Comparison of ENCODE assay signal across 18 cellular contexts in the genomic region with DNA sequence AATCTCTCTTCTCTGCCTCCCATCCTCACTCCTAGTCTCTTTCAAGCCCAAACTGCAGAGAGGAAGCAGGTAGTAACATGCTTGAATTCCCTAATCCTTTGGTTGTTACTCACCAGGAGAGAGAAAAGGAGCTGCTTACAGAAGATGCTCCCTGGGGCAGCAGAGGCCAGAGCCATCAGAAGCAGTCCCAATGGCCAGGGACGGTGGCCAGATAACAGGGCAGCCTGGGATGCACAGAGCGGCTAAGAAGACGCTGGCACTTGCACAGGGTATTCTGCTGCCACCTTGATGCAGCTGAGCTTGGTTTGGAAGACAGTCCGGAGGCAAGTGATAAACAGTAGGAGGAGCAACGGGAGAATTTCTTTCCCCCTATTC. TPM values are rescaled to one million over a fixed set of nuclear protein-coding genes. Genes with fewer than 3 reads are reported as not detected.
DNase-seq lines count a peak whose midpoint lies in the region; ATAC-seq and TF ChIP-seq lines count a peak whose summit lies in the region.
"Had no signal": no experiment of that assay in that cellular context is flagged by ENCODE, and none has a peak within 500 bp of the region (broad histone marks: within the 10 kb centered on the region; RNA-seq: fewer than 3 reads in every experiment).

No MANE protein-coding gene starts in this region.

- intact Hi-C loops in CD4-positive, alpha-beta T cell (cut with DNase I, micrococcal nuclease): no loop called here
- intact Hi-C loops in breast epithelium (cut with DNase I; ENCODE audit: low total_unique reads): no loop called here

- H3K27me3 ChIP-seq in CD4-positive, alpha-beta T cell (ENCODE audit: control insufficient read depth, insufficient read depth, low read length): no peaks in the 10 kb centered on the region
- H3K27me3 ChIP-seq in breast epithelium: no peaks in the 10 kb centered on the region

- no peaks in the 10 kb centered on the region for H3K27me3 Mint-ChIP-seq in CD4-positive, alpha-beta T cell
- no peaks in the 10 kb centered on the region for H3K27me3 Mint-ChIP-seq in mesothelial cell of epicardium (ENCODE audit: low read depth)
- H3K27me3 Mint-ChIP-seq: dendritic cell treated with granulocyte-macrophage colony-stimulating factor and Interleukin-4, amounts not matched to agents 40 ng/mL and 50 ng/mL, for 4 days had no signal

- no peaks in the 10 kb centered on the region for H3K36me3 ChIP-seq in breast epithelium

- H3K4me1 Mint-ChIP-seq in CD4-positive, alpha-beta T cell (ENCODE audit: low read depth): peaks cover 31% of the 10 kb centered on the region
- peaks cover 19% of the 10 kb centered on the region for H3K4me1 Mint-ChIP-seq in mesothelial cell of epicardium

- no peak for TF ChIP-seq POLR2A in breast epithelium (IDR thresholded peaks at IDR 0.05)

- POLR2A ChIA-PET in CD4-positive, alpha-beta T cell (lab: Charles Lee): no interaction called here

- H3K9me3 Mint-ChIP-seq in CD4-positive, alpha-beta T cell: peaks cover 2% of the 10 kb centered on the region
- peaks cover 4% of the 10 kb centered on the region for H3K9me3 Mint-ChIP-seq in mesothelial cell of epicardium
- H3K9me3 Mint-ChIP-seq: dendritic cell treated with granulocyte-macrophage colony-stimulating factor and Interleukin-4, amounts not matched to agents 40 ng/mL and 50 ng/mL, for 4 days; nephron had no signal

- no peak overlapping the region for H3K4me3 ChIP-seq in breast epithelium

- no peaks in the 10 kb centered on the region for H3K4me1 ChIP-seq in breast epithelium
- H3K4me1 ChIP-seq: Caco-2 had no signal

- DNase-seq in CD4-positive, alpha-beta T cell: no peak
- DNase-seq in HPDE6-E6E7 (ENCODE audit: extremely low spot score) (peak; percentile 33), breast epithelium (ENCODE audit: low spot score in 2 of 2) (peak in 1 of 2 donors; percentile 35), mesothelial cell of epicardium (ENCODE audit: low spot score in 2 of 2, unreplicated experiment in 2 of 2) (no peak), EL (no peak), NCI-H526 (lab: John Stamatoyannopoulos, UW) (no peak), C1 segment of cervical spinal cord (lab: John Stamatoyannopoulos, UW) (no peak)
- DNase-seq in stimulated activated CD4-positive, alpha-beta T cell treated with anti-CD3 and anti-CD28 coated beads, Interleukin-1b, Interleukin-23, amount 100 ng/mL, for 48 hours: no peak
- DNase-seq: activated CD4-positive, CD25-positive, alpha-beta regulatory T cell; activated gamma-delta T cell; Caco-2; erythroblast; NCI-H1694; NK-92 treated with Interleukin-12 subunit alpha and Interleukin-12 subunit beta, amount 100 ng/mL, for 24 hours had no signal

- H3K27ac Mint-ChIP-seq in CD4-positive, alpha-beta T cell: peak overlapping the region; percentile 85
- H3K27ac Mint-ChIP-seq in mesothelial cell of epicardium: peak overlapping the region; percentile 32
- H3K27ac Mint-ChIP-seq: dendritic cell treated with granulocyte-macrophage colony-stimulating factor and Interleukin-4, amounts not matched to agents 40 ng/mL and 50 ng/mL, for 4 days; T-helper 1 cell treated with Interleukin-12 subunit alpha and Interleukin-12 subunit beta and Interleukin-4 antibody, amounts not matched to agents 30 μg/mL and 1 μg/mL, for 36 hours had no signal

- H3K4me3 Mint-ChIP-seq in CD4-positive, alpha-beta T cell: peak overlapping the region; percentile 85
- no peak overlapping the region for H3K4me3 Mint-ChIP-seq in mesothelial cell of epicardium
- H3K4me3 Mint-ChIP-seq: dendritic cell treated with granulocyte-macrophage colony-stimulating factor and Interleukin-4, amounts not matched to agents 40 ng/mL and 50 ng/mL, for 4 days; nephron; T-helper 1 cell treated with Interleukin-12 subunit alpha and Interleukin-12 subunit beta and Interleukin-4 antibody, amounts not matched to agents 30 μg/mL and 1 μg/mL, for 36 hours had no signal

- no peak for TF ChIP-seq CTCF in CD4-positive, alpha-beta T cell (IDR thresholded peaks at IDR 0.05)
- TF ChIP-seq CTCF in breast epithelium (IDR thresholded peaks at IDR 0.05) (no peak), mesothelial cell of epicardium (IDR thresholded peaks at IDR 0.05; ENCODE audit: unreplicated experiment) (no peak)

- ATAC-seq in CD4-positive, alpha-beta T cell (ENCODE audit: poor library complexity): peak; percentile 4

- H3K27ac ChIP-seq in CD4-positive, alpha-beta T cell (ENCODE audit: low read depth, low read length): no peak overlapping the region
- peak overlapping the region; percentile 4 to 56 for H3K27ac ChIP-seq in breast epithelium

- CTCF ChIA-PET in CD4-positive, alpha-beta T cell (lab: Charles Lee): no interaction called here

- H3K9me3 ChIP-seq in CD4-positive, alpha-beta T cell (ENCODE audit: control insufficient read depth, low read length): no peaks in the 10 kb centered on the region
- H3K9me3 ChIP-seq in breast epithelium: no peaks in the 10 kb centered on the region
- H3K9me3 ChIP-seq: Caco-2 had no signal

- H3K36me3 Mint-ChIP-seq in CD4-positive, alpha-beta T cell (ENCODE audit: low read depth): peaks cover 1% of the 10 kb centered on the region
- H3K36me3 Mint-ChIP-seq in mesothelial cell of epicardium: no peaks in the 10 kb centered on the region

RNA-seq across cellular contexts. Expression of a gene that starts 0.2 kb away (rescaled TPM):
- total RNA-seq in CD4-positive, alpha-beta T cell: 1 to 10 TPM; 1.6 to 1.7 TPM
- total RNA-seq in breast epithelium (under 1 TPM in 1 of 3 donors, not detected in 2; 0.29 TPM), mesothelial cell of epicardium (0.36 to 0.47 TPM (median 0.43 TPM) in 3 replicates)
- total RNA-seq: glomerular endothelial cell had no signal
